Comparison of ENCODE assay signal across 28 cellular contexts in genomic region chr4:110022457-110022856, GRCh38.
"Had no signal": no experiment of that assay in that cellular context is flagged by ENCODE, and none has a peak within 500 bp of the region (broad histone marks: within the 10 kb centered on the region; RNA-seq: fewer than 3 reads in every experiment).

No MANE protein-coding gene starts in this region.

- H3K36me3 Mint-ChIP-seq: stimulated activated effector memory CD8-positive, alpha-beta T cell treated with anti-CD3 and anti-CD28 coated beads, Interleukin-12 subunit alpha, Interleukin-12 subunit beta, amount 100 ng/mL, for 72 hours; stimulated activated memory B cell treated with anti-CD40 and anti-IgM and Interleukin-4, amounts not matched to agents 10 μg/mL and 1 μg/mL and 100 μg/mL, for 72 hours; stimulated activated naive B cell treated with anti-CD40 and anti-IgM and Interleukin-4, amounts not matched to agents 10 μg/mL and 1 μg/mL and 100 μg/mL, for 72 hours; type B pancreatic cell had no signal

- H3K27ac Mint-ChIP-seq: stimulated activated effector memory CD8-positive, alpha-beta T cell treated with anti-CD3 and anti-CD28 coated beads, Interleukin-12 subunit alpha, Interleukin-12 subunit beta, amount 100 ng/mL, for 72 hours; stimulated activated memory B cell treated with anti-CD40 and anti-IgM and Interleukin-4, amounts not matched to agents 10 μg/mL and 1 μg/mL and 100 μg/mL, for 72 hours; stimulated activated naive B cell treated with anti-CD40 and anti-IgM and Interleukin-4, amounts not matched to agents 10 μg/mL and 1 μg/mL and 100 μg/mL, for 72 hours; stimulated activated naive CD8-positive, alpha-beta T cell treated with anti-CD3 and anti-CD28 coated beads, Interleukin-15, amount 100 ng/mL, for 72 hours; type B pancreatic cell had no signal

- H3K9me3 ChIP-seq: stomach, suprapubic skin, testis, thoracic aorta, thyroid gland, tibial artery, tibial nerve, transverse colon, upper lobe of left lung, upper lobe of right lung, uterus, vagina had no signal

- H3K4me3 Mint-ChIP-seq: stimulated activated effector memory CD8-positive, alpha-beta T cell treated with anti-CD3 and anti-CD28 coated beads, Interleukin-12 subunit alpha, Interleukin-12 subunit beta, amount 100 ng/mL, for 72 hours; stimulated activated memory B cell treated with anti-CD40 and anti-IgM and Interleukin-4, amounts not matched to agents 10 μg/mL and 1 μg/mL and 100 μg/mL, for 72 hours; stimulated activated naive B cell treated with anti-CD40 and anti-IgM and Interleukin-4, amounts not matched to agents 10 μg/mL and 1 μg/mL and 100 μg/mL, for 72 hours; stimulated activated naive CD8-positive, alpha-beta T cell treated with anti-CD3 and anti-CD28 coated beads, Interleukin-15, amount 100 ng/mL, for 72 hours; stimulated activated naive CD8-positive, alpha-beta T cell treated with anti-CD3 and anti-CD28 coated beads, Interleukin-15, Interleukin-2, amounts not matched to agents 100 ng/mL and 50 ng/mL, for 24 hours; type B pancreatic cell had no signal

- H3K4me3 ChIP-seq: stomach, suprapubic skin, testis, thoracic aorta, thyroid gland, tibial artery, tibial nerve, transverse colon, upper lobe of left lung, upper lobe of right lung, uterus, vagina had no signal

- H3K27ac ChIP-seq: stomach, suprapubic skin, testis, thoracic aorta, thyroid gland, tibial artery, tibial nerve, transverse colon, upper lobe of left lung, upper lobe of right lung, uterus, vagina had no signal

- H3K36me3 ChIP-seq: stomach, suprapubic skin, thoracic aorta, thyroid gland, tibial artery, tibial nerve, transverse colon, upper lobe of left lung, upper lobe of right lung, uterus, vagina had no signal

- H3K27me3 ChIP-seq: stomach, suprapubic skin, testis, thyroid gland, tibial artery, tibial nerve, transverse colon, upper lobe of left lung, uterus, vagina had no signal

- DNase-seq: stimulated activated CD4-positive, alpha-beta T cell treated with anti-CD3 and anti-CD28 coated beads, Interleukin-2, amount 100 ng/mL, for 48 hours; stimulated activated CD4-positive, alpha-beta T cell treated with anti-CD3 and anti-CD28 coated beads, Interleukin-4, amount 100 ng/mL, for 1 hour; stimulated activated CD4-positive, alpha-beta T cell treated with anti-CD3 and anti-CD28 coated beads, Interleukin-4, amount 100 ng/mL, for 24 hours; stimulated activated CD4-positive, alpha-beta T cell treated with anti-CD3 and anti-CD28 coated beads, Interleukin-4, amount 100 ng/mL, for 4 hours; stimulated activated CD8-positive, alpha-beta memory T cell treated with anti-CD3 and anti-CD28 coated beads, Interleukin-4, amount 100 ng/mL, for 48 hours; stimulated activated naive B cell treated with anti-CD40 and anti-IgM and Interleukin-4, amounts not matched to agents 10 μg/mL and 1 μg/mL and 100 μg/mL, for 72 hours; stimulated activated naive CD4-positive, alpha-beta T cell; stimulated activated naive CD4-positive, alpha-beta T cell treated with Interleukin-2 at 50 U/mL for 16 hours; stimulated activated naive CD8-positive, alpha-beta T cell treated with anti-CD3 and anti-CD28 coated beads, Interleukin-15, amount 100 ng/mL, for 72 hours; stimulated activated naive CD8-positive, alpha-beta T cell treated with anti-CD3 and anti-CD28 coated beads, Interleukin-15, Interleukin-2, amounts not matched to agents 100 U/mL and 50 U/mL, for 24 hours; stomach; substantia nigra; testis; thyroid gland; tibial artery; transverse colon; trophoblast cell; upper lobe of left lung; upper lobe of right lung; uterus had no signal

- H3K4me1 ChIP-seq: stomach, suprapubic skin, testis, tibial artery, transverse colon, upper lobe of left lung, upper lobe of right lung, uterus, vagina had no signal

- H3K9me3 Mint-ChIP-seq: stimulated activated effector memory CD8-positive, alpha-beta T cell treated with anti-CD3 and anti-CD28 coated beads, Interleukin-12 subunit alpha, Interleukin-12 subunit beta, amount 100 ng/mL, for 72 hours; stimulated activated naive CD8-positive, alpha-beta T cell treated with anti-CD3 and anti-CD28 coated beads, Interleukin-15, amount 100 ng/mL, for 72 hours; type B pancreatic cell had no signal

- ATAC-seq: stimulated activated effector memory CD8-positive, alpha-beta T cell treated with anti-CD3 and anti-CD28 coated beads, Interleukin-12 subunit alpha, Interleukin-12 subunit beta, amount 100 ng/mL, for 72 hours; stimulated activated memory B cell treated with anti-CD40 and anti-IgM and Interleukin-4, amounts not matched to agents 10 μg/mL and 1 μg/mL and 100 μg/mL, for 72 hours; stimulated activated naive B cell treated with anti-CD40 and anti-IgM and Interleukin-4, amounts not matched to agents 10 μg/mL and 1 μg/mL and 100 μg/mL, for 72 hours; stimulated activated naive CD8-positive, alpha-beta T cell treated with anti-CD3 and anti-CD28 coated beads, Interleukin-15, amount 100 ng/mL, for 72 hours; stimulated activated naive CD8-positive, alpha-beta T cell treated with anti-CD3 and anti-CD28 coated beads, Interleukin-15, Interleukin-2, amounts not matched to agents 100 U/mL and 50 U/mL, for 24 hours; upper lobe of right lung had no signal

- H3K27me3 Mint-ChIP-seq: stimulated activated naive B cell treated with anti-CD40 and anti-IgM and Interleukin-4, amounts not matched to agents 10 μg/mL and 1 μg/mL and 100 μg/mL, for 72 hours; stimulated activated naive CD8-positive, alpha-beta T cell treated with anti-CD3 and anti-CD28 coated beads, Interleukin-15, amount 100 ng/mL, for 72 hours had no signal
